Comparison of ENCODE assay signal across 26 cellular contexts in the genomic region with DNA sequence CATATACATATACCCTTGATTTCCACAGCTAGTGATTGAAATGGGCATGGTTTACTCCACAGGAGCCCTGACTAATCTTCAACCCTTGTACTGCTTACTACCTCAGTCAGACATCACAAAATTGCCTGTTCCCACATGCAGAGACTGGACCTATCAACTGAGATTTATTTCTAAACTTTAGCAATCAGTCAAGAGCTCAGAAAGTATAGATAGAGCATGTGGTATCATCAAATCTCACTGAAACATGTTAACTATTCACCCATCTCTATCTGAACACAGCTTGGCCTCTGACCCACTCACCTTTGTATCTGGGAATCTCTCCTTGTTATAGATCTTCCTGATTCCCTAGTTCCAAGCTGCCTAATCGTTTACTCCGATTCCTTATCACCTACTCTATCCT. TPM values are rescaled to one million over a fixed set of nuclear protein-coding genes. Genes with fewer than 3 reads are reported as not detected.
A peak's percentile ranks its signal among the peaks of the same experiment; 100 is the strongest.
DNase-seq lines count a peak whose midpoint lies in the region; ATAC-seq and TF ChIP-seq lines count a peak whose summit lies in the region.
"Had no signal": no experiment of that assay in that cellular context is flagged by ENCODE, and none has a peak within 500 bp of the region (broad histone marks: within the 10 kb centered on the region; RNA-seq: fewer than 3 reads in every experiment).

No MANE protein-coding gene starts in this region.

- H3K4me2 ChIP-seq in trophoblast cell (ENCODE audit: low read length): no peak overlapping the region

- H3K27me3 Mint-ChIP-seq in Caco-2 (ENCODE audit: insufficient read depth, unreplicated experiment): no peaks in the 10 kb centered on the region
- H3K27me3 Mint-ChIP-seq: activated B cell treated with CpG ODN at 0.5 μM for 24 hours; CD4-positive, CD25-positive, alpha-beta regulatory T cell; IgD-negative memory B cell had no signal

- H3K36me3 ChIP-seq in Caco-2 (ENCODE audit: control insufficient read depth, insufficient read depth, low read length): no peaks in the 10 kb centered on the region
- H3K36me3 ChIP-seq in trophoblast cell (ENCODE audit: control insufficient read depth in 1 of 2, insufficient read depth in 2 of 2, low read length in 2 of 2): no peaks in the 10 kb centered on the region
- H3K36me3 ChIP-seq: adrenal gland, breast epithelium, left ventricle myocardium inferior had no signal

- H3K18ac ChIP-seq in trophoblast cell (ENCODE audit: low read length): no peak overlapping the region

- no peak overlapping the region for H4K91ac ChIP-seq in trophoblast cell (ENCODE audit: low read depth, low read length)

- peaks cover 5% of the 10 kb centered on the region for H3K36me3 Mint-ChIP-seq in Caco-2 (ENCODE audit: insufficient read depth, unreplicated experiment)

- no peak overlapping the region for H2AK5ac ChIP-seq in trophoblast cell (ENCODE audit: low read length)

- no peak overlapping the region for H3K4ac ChIP-seq in trophoblast cell (ENCODE audit: low read depth, low read length)

- H3K14ac ChIP-seq in trophoblast cell (ENCODE audit: low read length): no peak overlapping the region

- H2BK120ac ChIP-seq in trophoblast cell (ENCODE audit: insufficient read depth, low read length, poor library complexity): no peak overlapping the region

- WGBS in trophoblast cell (ENCODE audit: extremely low coverage, insufficient coverage, insufficient read length): no CpG with 5 or more reads among the region's 2 CpGs

- peak overlapping the region; percentile 25 for H3K27ac Mint-ChIP-seq in Caco-2 (ENCODE audit: unreplicated experiment)
- H3K27ac Mint-ChIP-seq: activated B cell treated with CpG ODN at 0.5 μM for 24 hours, IgD-negative memory B cell had no signal

- POLR2A ChIA-PET in Caco-2 (lab: Charles Lee): interaction anchor here (0.8 kb wide), 1 partner anchor 15 kb away, joined by 30 read pairs; a partner anchor contains a TSS

- H3K4me3 ChIP-seq in Caco-2 (ENCODE audit: low read depth, low read length) (no peak overlapping the region), trophoblast cell (ENCODE audit: low read depth, low read length) (no peak overlapping the region)
- H3K4me3 ChIP-seq: adrenal gland, breast epithelium, left ventricle myocardium inferior had no signal

- H3K4me1 ChIP-seq in Caco-2 (peaks cover 16% of the 10 kb centered on the region), trophoblast cell (ENCODE audit: control insufficient read depth in 1 of 2, insufficient read depth in 2 of 2, low read length in 2 of 2) (peaks cover 14 to 19% of the 10 kb centered on the region in 2 experiments)

- H3K9ac ChIP-seq in trophoblast cell (ENCODE audit: low read length): no peak overlapping the region

- no peak overlapping the region for H3K23ac ChIP-seq in trophoblast cell (ENCODE audit: low read length)

- intact Hi-C loops in Caco-2 (cut with micrococcal nuclease; ENCODE audit: unreplicated experiment): no loop called here
- intact Hi-C loops in left colon (cut with DNase I, micrococcal nuclease): no loop called here
- intact Hi-C loops in Right ventricle myocardium superior (cut with DNase I): no loop called here

- no peak overlapping the region for H4K12ac ChIP-seq in trophoblast cell (ENCODE audit: low read depth, low read length)

- peaks cover 20% of the 10 kb centered on the region for H3K4me1 Mint-ChIP-seq in Caco-2 (ENCODE audit: low read depth, unreplicated experiment)

- H3K4me3 Mint-ChIP-seq in Caco-2 (ENCODE audit: unreplicated experiment): no peak overlapping the region
- H3K4me3 Mint-ChIP-seq: activated B cell treated with CpG ODN at 0.5 μM for 24 hours; CD4-positive, CD25-positive, alpha-beta regulatory T cell; H9; IgD-negative memory B cell had no signal

- H2BK12ac ChIP-seq in trophoblast cell (ENCODE audit: low read length): no peak overlapping the region

- no peaks in the 10 kb centered on the region for H3K9me3 ChIP-seq in Caco-2
- H3K9me3 ChIP-seq in trophoblast cell (ENCODE audit: insufficient read depth, low read depth, low read length): no peaks in the 10 kb centered on the region
- H3K9me3 ChIP-seq: adrenal gland, breast epithelium, left ventricle myocardium inferior had no signal

- DNase-seq in Caco-2: peak; percentile 29 to 47
- DNase-seq in amniotic epithelial cell (ENCODE audit: low read depth): peak; percentile 50
- no peak for DNase-seq in left colon
- DNase-seq in trophoblast cell: peak; percentile 80 to 88
- no peak for DNase-seq in NCI-H146 (lab: John Stamatoyannopoulos, UW)
- DNase-seq in Right ventricle myocardium superior: no peak
- DNase-seq: activated B cell treated with CpG ODN at 0.5 μM for 24 hours; activated CD4-positive, alpha-beta T cell treated with anti-CD3 and anti-CD28 coated beads, Interleukin-2, amount 50 U/mL, for 48 hours; activated CD8-positive, alpha-beta memory T cell treated with anti-CD3 and anti-CD28 coated beads, Interleukin-2, amount 50 U/mL, for 48 hours; activated effector memory CD4-positive, alpha-beta T cell treated with Interleukin-2 at 50 U/mL for 16 hours; adrenal gland; CD4-positive, CD25-positive, alpha-beta regulatory T cell; cortex of kidney; DMS53; GF-D8; H9; left ventricle myocardium inferior; NCI-H1417 treated with DMSO at 0.1 percent for 48 hours; NCI-H526 treated with DMSO at 0.1 percent for 48 hours; right cardiac atrium; stimulated activated CD4-positive, alpha-beta T cell treated with anti-CD3 and anti-CD28 coated beads, Interleukin-15, amount 100 ng/mL, for 24 hours; stimulated activated CD8-positive, alpha-beta memory T cell treated with anti-CD3 and anti-CD28 coated beads, Interleukin-4, amount 100 ng/mL, for 48 hours; T-helper 9 cell had no signal

- H3K27ac ChIP-seq in trophoblast cell (ENCODE audit: low read depth, low read length): no peak overlapping the region
- H3K27ac ChIP-seq: adrenal gland, breast epithelium, left ventricle myocardium inferior had no signal

- BruUV-seq in Caco-2 (replicated peaks; lab: Mats Ljungman, UMichigan): no TSS peak

- H3K79me1 ChIP-seq in trophoblast cell (ENCODE audit: low read length): peaks cover 2% of the 10 kb centered on the region

- H2BK5ac ChIP-seq in trophoblast cell (ENCODE audit: low read depth, low read length, poor library complexity): no peak overlapping the region

- no peak for TF ChIP-seq CTCF in Caco-2 (IDR thresholded peaks at IDR 0.05; ENCODE audit: insufficient read depth in 1 of 2, low read depth in 1 of 2, low read length in 1 of 2, severe bottlenecking in 1 of 2, unreplicated experiment in 1 of 2)

- ATAC-seq in left colon (peak; percentile 56), GM18909 (IDR thresholded peaks at IDR 0.05; ENCODE audit: poor library complexity, unreplicated experiment) (no peak), Right ventricle myocardium superior (ENCODE audit: poor library complexity) (no peak)
- ATAC-seq: right cardiac atrium had no signal

- H3K27me3 ChIP-seq in Caco-2 (replicated peaks; ENCODE audit: control insufficient read depth, insufficient read depth, low read length) (no peaks in the 10 kb centered on the region), trophoblast cell (ENCODE audit: insufficient read depth, low read length) (no peaks in the 10 kb centered on the region)
- H3K27me3 ChIP-seq: adrenal gland, breast epithelium had no signal

- no peaks in the 10 kb centered on the region for H3K9me3 Mint-ChIP-seq in Caco-2 (ENCODE audit: unreplicated experiment)
- H3K9me3 Mint-ChIP-seq: activated B cell treated with CpG ODN at 0.5 μM for 24 hours; CD4-positive, CD25-positive, alpha-beta regulatory T cell; H9; IgD-negative memory B cell had no signal

- H2AFZ ChIP-seq in trophoblast cell (ENCODE audit: insufficient read depth, low read length, poor library complexity): no peak overlapping the region

- H4K8ac ChIP-seq in trophoblast cell (ENCODE audit: low read depth, low read length): no peak overlapping the region

- CTCF ChIA-PET in Caco-2 (lab: Charles Lee): interaction anchor here (1.3 kb wide), 1 partner anchor 16 kb away, joined by 4 read pairs; no protein-coding TSS in a partner anchor

- H3K79me2 ChIP-seq in trophoblast cell (ENCODE audit: control insufficient read depth, insufficient read depth, low read length, poor library complexity): peaks cover 8% of the 10 kb centered on the region

RNA-seq across cellular contexts. Expression of a gene that starts 14.6 kb away (rescaled TPM):
- total RNA-seq in Caco-2 (2022) (168 and 170 TPM in 2 replicates), left colon (100 to 1,000 TPM; 138 to 183 TPM), Right ventricle myocardium superior (69.7 TPM)
- polyA plus RNA-seq in trophoblast cell (2013): 165 and 167 TPM in 2 replicates

RNA-seq across cellular contexts. Expression of a gene that starts 36.2 kb away (rescaled TPM):
- total RNA-seq in Caco-2 (2022): 24.0 and 25.5 TPM in 2 replicates
- total RNA-seq in left colon: 10 to 100 TPM in 1 of 2 donors, 1 to 10 TPM in 1; 9.0 to 14.1 TPM
- 11.7 and 12.0 TPM in 2 replicates for polyA plus RNA-seq in trophoblast cell (2013)
- total RNA-seq in Right ventricle myocardium superior: 40.3 TPM

Comparison
In these comparisons a context has a peak if more than half of its experiments do, and no peak if none do; other contexts are left out.
1. DNase-seq: peak in Caco-2 (2 of 2), amniotic epithelial cell (single experiment) and trophoblast cell (2 of 2); none in left colon (0 of 2), NCI-H146 (single experiment) and Right ventricle myocardium superior (single experiment).